ENCODE assay signal across 17 cellular contexts in the genomic region with DNA sequence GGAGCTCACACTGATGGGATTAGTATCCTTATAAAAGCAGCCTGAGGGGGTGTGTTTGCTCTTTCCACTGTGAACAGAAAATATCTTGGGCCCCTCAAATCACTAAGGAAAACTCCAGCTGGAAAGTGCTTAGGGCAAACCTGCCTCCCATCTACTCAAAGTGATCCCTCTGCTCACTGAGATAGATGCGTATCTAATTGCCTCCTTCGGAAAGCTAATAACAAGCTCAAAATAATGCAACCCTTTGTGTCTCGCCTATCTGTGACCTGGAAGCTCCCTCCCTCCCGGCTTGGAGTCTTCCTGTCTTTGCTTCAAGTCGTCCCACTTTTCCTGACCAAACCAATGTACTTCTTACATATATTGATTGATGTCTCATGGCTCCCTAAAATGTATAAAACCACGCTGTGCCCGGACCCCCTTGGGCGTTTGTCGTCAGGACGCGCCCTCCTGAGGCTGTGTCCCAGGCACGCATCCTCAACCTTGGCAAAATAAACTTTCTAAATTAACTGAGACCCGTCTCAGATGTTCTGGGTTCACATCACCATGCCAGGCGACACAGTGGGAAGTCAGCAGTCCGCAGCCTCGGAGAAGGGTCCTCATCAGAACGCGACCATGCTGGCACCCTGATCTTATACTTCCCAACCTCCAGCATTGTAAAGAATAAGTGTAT. TPM values are rescaled to one million over a fixed set of nuclear protein-coding genes. Genes with fewer than 3 reads are reported as not detected.
DNase-seq lines count a peak whose midpoint lies in the region; ATAC-seq and TF ChIP-seq lines count a peak whose summit lies in the region.
"Had no signal": no experiment of that assay in that cellular context is flagged by ENCODE, and none has a peak within 500 bp of the region (broad histone marks: within the 10 kb centered on the region; RNA-seq: fewer than 3 reads in every experiment).

No MANE protein-coding gene starts in this region.

- intact Hi-C loops in posterior vena cava (cut with DNase I) = no loop called here

- peak; percentile 17 for DNase-seq in activated effector memory CD4-positive, alpha-beta T cell treated with anti-CD3 and anti-CD28 coated beads, Interleukin-2, amount 50 U/mL, for 16 hours
- no peak for DNase-seq in activated effector memory CD4-positive, alpha-beta T cell treated with Interleukin-2 at 50 U/mL for 16 hours
- DNase-seq in foreskin melanocyte (peak; percentile 70), posterior vena cava (ENCODE audit: low spot score) (peak; percentile 67), ureter (ENCODE audit: low spot score) (peak; percentile 13), brain microvascular endothelial cell (no peak)
- DNase-seq: 8988T, GF-D8, GOT3, NCI-H1436, NCI-H2029, NCI-H510A, PC-9 had no signal

- in situ Hi-C loops in brain microvascular endothelial cell (cut with HindIII; ENCODE audit: low pct_ligation_motif_present, low sequenced_read_pairs) = no loop called here

- H3K4me3 ChIP-seq in brain microvascular endothelial cell (ENCODE audit: low read depth, low read length) = no peak overlapping the region
- H3K4me3 ChIP-seq: BLaER1 treated with 17β-estradiol and CSF1 and Interleukin-3, amounts not matched to agents 10 nM and 100 nM; K562; PC-9 had no signal

- no peak for ATAC-seq in GM19395 (IDR thresholded peaks at IDR 0.05; ENCODE audit: unreplicated experiment)
- ATAC-seq in GM18873 (IDR thresholded peaks at IDR 0.05; ENCODE audit: low FRiP score, unreplicated experiment) = no peak
- ATAC-seq: K562 had no signal

- no peak for TF ChIP-seq CTCF in brain microvascular endothelial cell (IDR thresholded peaks at IDR 0.05; ENCODE audit: low read depth, low read length, missing control alignments)

- no peak overlapping the region for H3K27ac ChIP-seq in brain microvascular endothelial cell
- H3K27ac ChIP-seq: BLaER1 treated with 17β-estradiol and CSF1 and Interleukin-3, amounts not matched to agents 10 nM and 100 nM; PC-9 had no signal

- H3K27me3 ChIP-seq in brain microvascular endothelial cell (replicated peaks) = peaks cover 2% of the 10 kb centered on the region
- H3K27me3 ChIP-seq: BLaER1 treated with 17β-estradiol and CSF1 and Interleukin-3, amounts not matched to agents 10 nM and 100 nM had no signal

- H3K36me3 ChIP-seq in brain microvascular endothelial cell (replicated peaks) = no peaks in the 10 kb centered on the region
- H3K36me3 ChIP-seq: BLaER1 treated with 17β-estradiol and CSF1 and Interleukin-3, amounts not matched to agents 10 nM and 100 nM had no signal

RNA-seq across cellular contexts. Expression of a gene that starts 34.1 kb away (rescaled TPM):
- total RNA-seq in posterior vena cava = 10 to 100 TPM in 1 of 2 donors, 1 to 10 TPM in 1; 5.0 to 11.9 TPM
- 2.8 TPM for total RNA-seq in ureter
- total RNA-seq: K562 had no signal

Comparison
In these comparisons a context has a peak if more than half of its experiments do, and no peak if none do; other contexts are left out.
1. DNase-seq: peak in activated effector memory CD4-positive, alpha-beta T cell treated with anti-CD3 and anti-CD28 coated beads, Interleukin-2, amount 50 U/mL, for 16 hours (single experiment), foreskin melanocyte (single experiment), posterior vena cava (single experiment) and ureter (single experiment); none in activated effector memory CD4-positive, alpha-beta T cell treated with Interleukin-2 at 50 U/mL for 16 hours (single experiment) and brain microvascular endothelial cell (single experiment).